15 cellular contexts compared by ENCODE assay signal in the genomic region with DNA sequence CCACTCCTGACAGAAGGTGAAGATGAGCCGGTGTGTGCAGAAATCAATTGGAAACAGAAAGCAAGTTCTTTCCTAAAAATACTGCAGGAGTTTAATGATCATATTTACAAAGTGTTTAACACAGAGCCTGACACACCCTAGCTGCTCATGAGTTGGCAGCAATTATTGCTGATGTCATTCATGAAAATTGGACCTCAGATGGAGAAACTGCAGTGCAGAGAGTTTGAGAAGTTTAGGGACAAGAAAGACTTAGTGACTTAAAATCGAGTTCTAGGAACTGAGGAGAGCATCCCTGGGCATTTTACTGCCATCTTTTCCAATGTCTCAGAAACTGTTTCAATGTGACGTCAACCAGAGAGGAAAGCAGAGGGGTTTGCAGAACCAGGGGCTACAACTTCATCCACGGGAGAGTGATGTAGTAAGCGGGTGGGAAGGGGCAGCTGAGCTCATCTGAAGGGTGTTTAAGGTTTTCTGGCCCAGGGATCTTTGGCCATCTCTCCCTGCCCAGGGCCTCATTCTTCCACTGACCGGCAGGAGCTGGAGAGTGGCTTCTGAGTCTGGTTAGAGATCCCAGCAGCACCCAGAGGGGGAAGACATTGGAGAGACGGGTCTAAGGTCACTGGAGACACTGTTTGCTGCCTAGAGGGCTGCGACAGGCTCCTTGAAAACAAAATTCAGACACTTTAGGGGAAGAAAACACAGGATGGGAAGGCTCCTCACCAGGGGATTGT. TPM values are rescaled to one million over a fixed set of nuclear protein-coding genes. Genes with fewer than 3 reads are reported as not detected.
DNase-seq lines count a peak whose midpoint lies in the region; ATAC-seq and TF ChIP-seq lines count a peak whose summit lies in the region.
"Had no signal": no experiment of that assay in that cellular context is flagged by ENCODE, and none has a peak within 500 bp of the region (broad histone marks: within the 10 kb centered on the region; RNA-seq: fewer than 3 reads in every experiment).

No MANE protein-coding gene starts in this region.

- H3K27me3 Mint-ChIP-seq in natural killer cell (ENCODE audit: low read depth in 2 of 2) = no peaks in the 10 kb centered on the region
- H3K27me3 Mint-ChIP-seq in natural killer cell treated with Interleukin-12 subunit alpha and Interleukin-12 subunit beta and Interleukin-15 and Interleukin-18, amount 100 ng/mL, for 72 hours = no peaks in the 10 kb centered on the region
- H3K27me3 Mint-ChIP-seq in activated T-helper 1 cell treated with anti-CD3 and anti-CD28 coated beads, Interleukin-12 subunit alpha, Interleukin-12 subunit beta, Interleukin-2, Interleukin-4 antibody, amounts not matched to agents 30 ng/mL and 10 ng/mL and 1 ng/mL, durations not matched to agents 14 hours and 24 hours and 36 hours (ENCODE audit: insufficient read depth) = peaks cover 52% of the 10 kb centered on the region
- no peaks in the 10 kb centered on the region for H3K27me3 Mint-ChIP-seq in immature natural killer cell (ENCODE audit: low read depth in 3 of 3)

- H3K9me3 Mint-ChIP-seq in natural killer cell (peaks cover 0 to 4% of the 10 kb centered on the region in 2 donors), immature natural killer cell (no peaks in the 10 kb centered on the region)
- H3K9me3 Mint-ChIP-seq in natural killer cell treated with Interleukin-12 subunit alpha and Interleukin-12 subunit beta and Interleukin-15 and Interleukin-18, amount 100 ng/mL, for 72 hours = no peaks in the 10 kb centered on the region
- H3K9me3 Mint-ChIP-seq in activated T-helper 1 cell treated with anti-CD3 and anti-CD28 coated beads, Interleukin-12 subunit alpha, Interleukin-12 subunit beta, Interleukin-2, Interleukin-4 antibody, amounts not matched to agents 30 ng/mL and 10 ng/mL and 1 ng/mL, durations not matched to agents 14 hours and 24 hours and 36 hours = no peaks in the 10 kb centered on the region
- H3K9me3 Mint-ChIP-seq: T-helper 2 cell treated with Interferon-gamma antibody and Interleukin-4, amounts not matched to agents 5 μg/mL and 100 μg/mL, for 36 hours had no signal

- DNase-seq in natural killer cell (no peak), immature natural killer cell (no peak), UCSD-AML1 (lab: John Stamatoyannopoulos, UW; ENCODE audit: unreplicated experiment) (no peak), NCI-H446 (lab: John Stamatoyannopoulos, UW) (no peak)
- no peak for DNase-seq in natural killer cell treated with Interleukin-12 subunit alpha and Interleukin-12 subunit beta and Interleukin-15 and Interleukin-18, amount 100 ng/mL, for 72 hours (ENCODE audit: low spot score)
- DNase-seq in activated T-helper 1 cell treated with anti-CD3 and anti-CD28 coated beads, Interleukin-12 subunit alpha, Interleukin-12 subunit beta, Interleukin-2, Interleukin-4 antibody, amounts not matched to agents 30 ng/mL and 10 ng/mL and 1 ng/mL, durations not matched to agents 14 hours and 24 hours and 36 hours (ENCODE audit: low spot score) = no peak
- DNase-seq: anterior cingulate cortex, DMS153 had no signal

- TF ChIP-seq CTCF in natural killer cell (IDR thresholded peaks at IDR 0.05) = no peak

- H3K4me1 Mint-ChIP-seq in natural killer cell (peaks cover 54 to 61% of the 10 kb centered on the region in 2 donors), immature natural killer cell (peaks cover 54 to 72% of the 10 kb centered on the region in 2 donors)
- H3K4me1 Mint-ChIP-seq in natural killer cell treated with Interleukin-12 subunit alpha and Interleukin-12 subunit beta and Interleukin-15 and Interleukin-18, amount 100 ng/mL, for 72 hours (ENCODE audit: low read depth in 2 of 2) = peaks cover 46 to 47% of the 10 kb centered on the region in 2 donors
- H3K4me1 Mint-ChIP-seq in activated T-helper 1 cell treated with anti-CD3 and anti-CD28 coated beads, Interleukin-12 subunit alpha, Interleukin-12 subunit beta, Interleukin-2, Interleukin-4 antibody, amounts not matched to agents 30 ng/mL and 10 ng/mL and 1 ng/mL, durations not matched to agents 14 hours and 24 hours and 36 hours (ENCODE audit: low read depth) = peaks cover 35% of the 10 kb centered on the region

- H3K4me3 Mint-ChIP-seq in natural killer cell = no peak overlapping the region
- H3K4me3 Mint-ChIP-seq in natural killer cell treated with Interleukin-12 subunit alpha and Interleukin-12 subunit beta and Interleukin-15 and Interleukin-18, amount 100 ng/mL, for 72 hours = no peak overlapping the region
- no peak overlapping the region for H3K4me3 Mint-ChIP-seq in activated T-helper 1 cell treated with anti-CD3 and anti-CD28 coated beads, Interleukin-12 subunit alpha, Interleukin-12 subunit beta, Interleukin-2, Interleukin-4 antibody, amounts not matched to agents 30 ng/mL and 10 ng/mL and 1 ng/mL, durations not matched to agents 14 hours and 24 hours and 36 hours
- H3K4me3 Mint-ChIP-seq in immature natural killer cell = peak overlapping the region in 3 of 5 donors; percentile 48 to 67 (median 66)
- H3K4me3 Mint-ChIP-seq: stimulated activated naive CD8-positive, alpha-beta T cell treated with anti-CD3 and anti-CD28 coated beads, Interleukin-15, Interleukin-2, amounts not matched to agents 100 ng/mL and 50 ng/mL, for 24 hours; T-helper 2 cell treated with Interferon-gamma antibody and Interleukin-4, amounts not matched to agents 5 μg/mL and 100 μg/mL, for 36 hours had no signal

- H3K36me3 Mint-ChIP-seq in natural killer cell (no peaks in the 10 kb centered on the region), immature natural killer cell (no peaks in the 10 kb centered on the region)
- H3K36me3 Mint-ChIP-seq in natural killer cell treated with Interleukin-12 subunit alpha and Interleukin-12 subunit beta and Interleukin-15 and Interleukin-18, amount 100 ng/mL, for 72 hours = no peaks in the 10 kb centered on the region
- H3K36me3 Mint-ChIP-seq in activated T-helper 1 cell treated with anti-CD3 and anti-CD28 coated beads, Interleukin-12 subunit alpha, Interleukin-12 subunit beta, Interleukin-2, Interleukin-4 antibody, amounts not matched to agents 30 ng/mL and 10 ng/mL and 1 ng/mL, durations not matched to agents 14 hours and 24 hours and 36 hours (ENCODE audit: low read depth) = peaks cover 2% of the 10 kb centered on the region

- intact Hi-C loops in natural killer cell (cut with micrococcal nuclease) = no loop called here
- intact Hi-C loops in activated T-helper 1 cell treated with anti-CD3 and anti-CD28 coated beads, Interleukin-12 subunit alpha, Interleukin-12 subunit beta, Interleukin-2, Interleukin-4 antibody, amounts not matched to agents 30 ng/mL and 10 ng/mL and 1 ng/mL, durations not matched to agents 14 hours and 24 hours and 36 hours (cut with micrococcal nuclease) = loop anchor here (1.0 to 5.0 kb wide), 2 partner anchors 62 to 276 kb away; partner anchors contain the start of gene RSPH14

- no peak for ATAC-seq in natural killer cell
- no peak for ATAC-seq in natural killer cell treated with Interleukin-12 subunit alpha and Interleukin-12 subunit beta and Interleukin-15 and Interleukin-18, amount 100 ng/mL, for 72 hours
- no peak for ATAC-seq in HG02623 (IDR thresholded peaks at IDR 0.05; ENCODE audit: unreplicated experiment)
- ATAC-seq in GM21360 (IDR thresholded peaks at IDR 0.05; ENCODE audit: unreplicated experiment) = no peak
- ATAC-seq: HCT116 had no signal

- peak overlapping the region; percentile 70 to 78 for H3K27ac Mint-ChIP-seq in natural killer cell
- H3K27ac Mint-ChIP-seq in natural killer cell treated with Interleukin-12 subunit alpha and Interleukin-12 subunit beta and Interleukin-15 and Interleukin-18, amount 100 ng/mL, for 72 hours = no peak overlapping the region
- peak overlapping the region; percentile 7 for H3K27ac Mint-ChIP-seq in activated T-helper 1 cell treated with anti-CD3 and anti-CD28 coated beads, Interleukin-12 subunit alpha, Interleukin-12 subunit beta, Interleukin-2, Interleukin-4 antibody, amounts not matched to agents 30 ng/mL and 10 ng/mL and 1 ng/mL, durations not matched to agents 14 hours and 24 hours and 36 hours
- peak overlapping the region; percentile 25 to 86 (median 82) for H3K27ac Mint-ChIP-seq in immature natural killer cell
- H3K27ac Mint-ChIP-seq: progenitor cell of endocrine pancreas; T-helper 2 cell treated with Interferon-gamma antibody and Interleukin-4, amounts not matched to agents 5 μg/mL and 100 μg/mL, for 36 hours had no signal

RNA-seq across cellular contexts. Expression of gene IGLL5, which starts 21.1 kb away (rescaled TPM):
- 100 to 1,000 TPM in 1 of 3 donors, under 1 TPM in 2; 0.38 to 124 (median 0.93) TPM for total RNA-seq in natural killer cell
- total RNA-seq in natural killer cell treated with Interleukin-12 subunit alpha and Interleukin-12 subunit beta and Interleukin-15 and Interleukin-18, amount 100 ng/mL, for 72 hours = 1 to 10 TPM in 1 of 2 donors, not detected in 1; 5.4 TPM
- not detected in 2 replicates for total RNA-seq in activated T-helper 1 cell treated with anti-CD3 and anti-CD28 coated beads, Interleukin-12 subunit alpha, Interleukin-12 subunit beta, Interleukin-2, Interleukin-4 antibody, amounts not matched to agents 30 ng/mL and 10 ng/mL and 1 ng/mL, durations not matched to agents 14 hours and 24 hours and 36 hours
- under 1 TPM in 2 of 3 donors, not detected in 1; 0.26 to 0.59 TPM for polyA plus RNA-seq in immature natural killer cell
- total RNA-seq: endothelial cell of umbilical vein, progenitor cell of endocrine pancreas had no signal
- polyA plus RNA-seq: endothelial cell of umbilical vein had no signal

Comparison
In these comparisons a context has a peak if more than half of its experiments do, and no peak if none do; other contexts are left out.
1. H3K27ac Mint-ChIP-seq: peak in natural killer cell (2 of 2), activated T-helper 1 cell treated with anti-CD3 and anti-CD28 coated beads, Interleukin-12 subunit alpha, Interleukin-12 subunit beta, Interleukin-2, Interleukin-4 antibody, amounts not matched to agents 30 ng/mL and 10 ng/mL and 1 ng/mL, durations not matched to agents 14 hours and 24 hours and 36 hours (single experiment) and immature natural killer cell (6 of 6); none in natural killer cell treated with Interleukin-12 subunit alpha and Interleukin-12 subunit beta and Interleukin-15 and Interleukin-18, amount 100 ng/mL, for 72 hours (0 of 2).
2. H3K4me3 Mint-ChIP-seq: peak in immature natural killer cell (3 of 5); none in natural killer cell (single experiment), natural killer cell treated with Interleukin-12 subunit alpha and Interleukin-12 subunit beta and Interleukin-15 and Interleukin-18, amount 100 ng/mL, for 72 hours (single experiment) and activated T-helper 1 cell treated with anti-CD3 and anti-CD28 coated beads, Interleukin-12 subunit alpha, Interleukin-12 subunit beta, Interleukin-2, Interleukin-4 antibody, amounts not matched to agents 30 ng/mL and 10 ng/mL and 1 ng/mL, durations not matched to agents 14 hours and 24 hours and 36 hours (single experiment).